In genomic region chr9:128504485-128505413, GRCh38 we compare ENCODE assay signal across 1 cellular context.
TF ChIP-seq lines count a peak whose summit lies in the region.

Gene GLE1, plus strand, starts transcription at chr9:128504719. Its CDS starts 87 bp downstream, at chr9:128504806.

TF ChIP-seq in HepG2, 621 proteins besides CTCF, POLR2A, EP300 and RAD21 (continued from another document and continues in another):
- TF ChIP-seq BCLAF1 (IDR thresholded peaks at IDR 0.05) (no peak), PCBP1 (IDR thresholded peaks at IDR 0.05; ENCODE audit: borderline replicate concordance, low read depth, low read length) (0 out of 2 replicates have a peak, but pooled peaks have one; percentile 31), SIX4 (CRISPR knock-in tag; IDR thresholded peaks at IDR 0.05) (no peak), ZEB1 (IDR thresholded peaks at IDR 0.05; ENCODE audit: insufficient replicate concordance, low read depth) (no peak), PHF20 (CRISPR knock-in tag; IDR thresholded peaks at IDR 0.05) (peak; percentile 89), ZBTB10 (CRISPR knock-in tag; IDR thresholded peaks at IDR 0.05; ENCODE audit: borderline replicate concordance) (no peak; the same call in 1 of the 2 replicates), ZNF720 (CRISPR knock-in tag; IDR thresholded peaks at IDR 0.05) (no peak), MIER2 (CRISPR knock-in tag; IDR thresholded peaks at IDR 0.05) (no peak), HNRNPLL (IDR thresholded peaks at IDR 0.05; ENCODE audit: low read depth, low read length, poor library complexity, severe bottlenecking) (peak; percentile 71), SP2 (CRISPR knock-in tag; IDR thresholded peaks at IDR 0.05) (peak; percentile 54), ZBTB46 (CRISPR knock-in tag; IDR thresholded peaks at IDR 0.05; ENCODE audit: borderline replicate concordance) (no peak), RBFOX2 (IDR thresholded peaks at IDR 0.05; ENCODE audit: low read depth, low read length) (peak; percentile 90), PREB (CRISPR knock-in tag; IDR thresholded peaks at IDR 0.05) (no peak), ZNF713 (CRISPR knock-in tag; IDR thresholded peaks at IDR 0.05) (0 out of 2 replicates have a peak, but pooled peaks have one; percentile 26), ZSCAN31 (CRISPR knock-in tag; IDR thresholded peaks at IDR 0.05; ENCODE audit: low read depth) (peak; percentile 93; the same call in 1 of the 2 replicates), GABPB1 (CRISPR knock-in tag; IDR thresholded peaks at IDR 0.05) (peak; percentile 95), NCOA2 (CRISPR knock-in tag; IDR thresholded peaks at IDR 0.05) (peak; percentile 40; the same call in 1 of the 2 replicates), KAT8 (CRISPR knock-in tag; IDR thresholded peaks at IDR 0.05) (peak; percentile 94), SAP130 (CRISPR knock-in tag; IDR thresholded peaks at IDR 0.05; ENCODE audit: low read depth) (peak; percentile 92), ZNF629 (CRISPR knock-in tag; conservative IDR thresholded peaks at IDR 0.05) (0 out of 2 replicates have a peak, but pooled peaks have one; percentile 30), SATB2 (CRISPR knock-in tag; IDR thresholded peaks at IDR 0.05) (peak; percentile 57; the same call in 1 of the 2 replicates), ZNF776 (CRISPR knock-in tag; IDR thresholded peaks at IDR 0.05) (peak; percentile 85; the same call in 1 of the 2 replicates), KLF16 (CRISPR knock-in tag; IDR thresholded peaks at IDR 0.05) (peak in 1 of 2 experiments; percentile 95; a peak in 2 of 4 replicates), MAF1 (CRISPR knock-in tag; IDR thresholded peaks at IDR 0.05; ENCODE audit: borderline replicate concordance) (peak; percentile 56; the same call in 1 of the 2 replicates), HMGA1 (CRISPR knock-in tag; conservative IDR thresholded peaks at IDR 0.05) (no peak), BCL6 (CRISPR knock-in tag; IDR thresholded peaks at IDR 0.05) (no peak; the same call in 1 of the 2 replicates), DBP (CRISPR knock-in tag; IDR thresholded peaks at IDR 0.05; ENCODE audit: not compliant biosample characterization) (no peak), SIN3A (IDR thresholded peaks at IDR 0.05; ENCODE audit: borderline replicate concordance, low read depth, low read length) (peak; percentile 93), ZNF550 (CRISPR knock-in tag; IDR thresholded peaks at IDR 0.05; ENCODE audit: borderline replicate concordance) (no peak), KMT2B (CRISPR knock-in tag; IDR thresholded peaks at IDR 0.05) (peak; percentile 85), SP140L (CRISPR knock-in tag; IDR thresholded peaks at IDR 0.05; ENCODE audit: borderline replicate concordance) (peak; percentile 61; the same call in 1 of the 2 replicates), NR2C2 (CRISPR knock-in tag; IDR thresholded peaks at IDR 0.05; ENCODE audit: borderline replicate concordance) (peak; percentile 95), HDAC2 (CRISPR knock-in tag; IDR thresholded peaks at IDR 0.05) (peak; percentile 63), HIVEP1 (CRISPR knock-in tag; IDR thresholded peaks at IDR 0.05) (peak; percentile 28; the same call in 1 of the 2 replicates), ZNF747 (CRISPR knock-in tag; IDR thresholded peaks at IDR 0.05; ENCODE audit: borderline replicate concordance) (no peak; the same call in 1 of the 2 replicates), ZNF775 (CRISPR knock-in tag; IDR thresholded peaks at IDR 0.05; ENCODE audit: borderline replicate concordance) (no peak)
- TF ChIP-seq, protein P1, sequence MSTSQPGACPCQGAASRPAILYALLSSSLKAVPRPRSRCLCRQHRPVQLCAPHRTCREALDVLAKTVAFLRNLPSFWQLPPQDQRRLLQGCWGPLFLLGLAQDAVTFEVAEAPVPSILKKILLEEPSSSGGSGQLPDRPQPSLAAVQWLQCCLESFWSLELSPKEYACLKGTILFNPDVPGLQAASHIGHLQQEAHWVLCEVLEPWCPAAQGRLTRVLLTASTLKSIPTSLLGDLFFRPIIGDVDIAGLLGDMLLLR (CRISPR knock-in tag; IDR thresholded peaks at IDR 0.05): peak; percentile 71; the same call in 1 of the 2 replicates
- TF ChIP-seq, protein P2, sequence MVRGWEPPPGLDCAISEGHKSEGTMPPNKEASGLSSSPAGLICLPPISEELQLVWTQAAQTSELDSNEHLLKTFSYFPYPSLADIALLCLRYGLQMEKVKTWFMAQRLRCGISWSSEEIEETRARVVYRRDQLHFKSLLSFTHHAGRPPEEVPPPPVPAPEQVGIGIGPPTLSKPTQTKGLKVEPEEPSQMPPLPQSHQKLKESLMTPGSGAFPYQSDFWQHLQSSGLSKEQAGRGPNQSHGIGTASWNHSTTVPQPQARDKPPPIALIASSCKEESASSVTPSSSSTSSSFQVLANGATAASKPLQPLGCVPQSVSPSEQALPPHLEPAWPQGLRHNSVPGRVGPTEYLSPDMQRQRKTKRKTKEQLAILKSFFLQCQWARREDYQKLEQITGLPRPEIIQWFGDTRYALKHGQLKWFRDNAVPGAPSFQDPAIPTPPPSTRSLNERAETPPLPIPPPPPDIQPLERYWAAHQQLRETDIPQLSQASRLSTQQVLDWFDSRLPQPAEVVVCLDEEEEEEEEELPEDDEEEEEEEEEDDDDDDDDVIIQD (CRISPR knock-in tag; IDR thresholded peaks at IDR 0.05; ENCODE audit: low read depth): peak; percentile 51; the same call in 1 of the 2 replicates
- TF ChIP-seq, protein P3, sequence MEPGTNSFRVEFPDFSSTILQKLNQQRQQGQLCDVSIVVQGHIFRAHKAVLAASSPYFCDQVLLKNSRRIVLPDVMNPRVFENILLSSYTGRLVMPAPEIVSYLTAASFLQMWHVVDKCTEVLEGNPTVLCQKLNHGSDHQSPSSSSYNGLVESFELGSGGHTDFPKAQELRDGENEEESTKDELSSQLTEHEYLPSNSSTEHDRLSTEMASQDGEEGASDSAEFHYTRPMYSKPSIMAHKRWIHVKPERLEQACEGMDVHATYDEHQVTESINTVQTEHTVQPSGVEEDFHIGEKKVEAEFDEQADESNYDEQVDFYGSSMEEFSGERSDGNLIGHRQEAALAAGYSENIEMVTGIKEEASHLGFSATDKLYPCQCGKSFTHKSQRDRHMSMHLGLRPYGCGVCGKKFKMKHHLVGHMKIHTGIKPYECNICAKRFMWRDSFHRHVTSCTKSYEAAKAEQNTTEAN (CRISPR knock-in tag; conservative IDR thresholded peaks at IDR 0.05): 0 out of 2 replicates have a peak, but pooled peaks have one; percentile 65
- TF ChIP-seq, protein P4, sequence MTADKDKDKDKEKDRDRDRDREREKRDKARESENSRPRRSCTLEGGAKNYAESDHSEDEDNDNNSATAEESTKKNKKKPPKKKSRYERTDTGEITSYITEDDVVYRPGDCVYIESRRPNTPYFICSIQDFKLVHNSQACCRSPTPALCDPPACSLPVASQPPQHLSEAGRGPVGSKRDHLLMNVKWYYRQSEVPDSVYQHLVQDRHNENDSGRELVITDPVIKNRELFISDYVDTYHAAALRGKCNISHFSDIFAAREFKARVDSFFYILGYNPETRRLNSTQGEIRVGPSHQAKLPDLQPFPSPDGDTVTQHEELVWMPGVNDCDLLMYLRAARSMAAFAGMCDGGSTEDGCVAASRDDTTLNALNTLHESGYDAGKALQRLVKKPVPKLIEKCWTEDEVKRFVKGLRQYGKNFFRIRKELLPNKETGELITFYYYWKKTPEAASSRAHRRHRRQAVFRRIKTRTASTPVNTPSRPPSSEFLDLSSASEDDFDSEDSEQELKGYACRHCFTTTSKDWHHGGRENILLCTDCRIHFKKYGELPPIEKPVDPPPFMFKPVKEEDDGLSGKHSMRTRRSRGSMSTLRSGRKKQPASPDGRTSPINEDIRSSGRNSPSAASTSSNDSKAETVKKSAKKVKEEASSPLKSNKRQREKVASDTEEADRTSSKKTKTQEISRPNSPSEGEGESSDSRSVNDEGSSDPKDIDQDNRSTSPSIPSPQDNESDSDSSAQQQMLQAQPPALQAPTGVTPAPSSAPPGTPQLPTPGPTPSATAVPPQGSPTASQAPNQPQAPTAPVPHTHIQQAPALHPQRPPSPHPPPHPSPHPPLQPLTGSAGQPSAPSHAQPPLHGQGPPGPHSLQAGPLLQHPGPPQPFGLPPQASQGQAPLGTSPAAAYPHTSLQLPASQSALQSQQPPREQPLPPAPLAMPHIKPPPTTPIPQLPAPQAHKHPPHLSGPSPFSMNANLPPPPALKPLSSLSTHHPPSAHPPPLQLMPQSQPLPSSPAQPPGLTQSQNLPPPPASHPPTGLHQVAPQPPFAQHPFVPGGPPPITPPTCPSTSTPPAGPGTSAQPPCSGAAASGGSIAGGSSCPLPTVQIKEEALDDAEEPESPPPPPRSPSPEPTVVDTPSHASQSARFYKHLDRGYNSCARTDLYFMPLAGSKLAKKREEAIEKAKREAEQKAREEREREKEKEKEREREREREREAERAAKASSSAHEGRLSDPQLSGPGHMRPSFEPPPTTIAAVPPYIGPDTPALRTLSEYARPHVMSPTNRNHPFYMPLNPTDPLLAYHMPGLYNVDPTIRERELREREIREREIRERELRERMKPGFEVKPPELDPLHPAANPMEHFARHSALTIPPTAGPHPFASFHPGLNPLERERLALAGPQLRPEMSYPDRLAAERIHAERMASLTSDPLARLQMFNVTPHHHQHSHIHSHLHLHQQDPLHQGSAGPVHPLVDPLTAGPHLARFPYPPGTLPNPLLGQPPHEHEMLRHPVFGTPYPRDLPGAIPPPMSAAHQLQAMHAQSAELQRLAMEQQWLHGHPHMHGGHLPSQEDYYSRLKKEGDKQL (CRISPR knock-in tag; IDR thresholded peaks at IDR 0.05; ENCODE audit: low read depth): no peak
- TF ChIP-seq, protein P5, sequence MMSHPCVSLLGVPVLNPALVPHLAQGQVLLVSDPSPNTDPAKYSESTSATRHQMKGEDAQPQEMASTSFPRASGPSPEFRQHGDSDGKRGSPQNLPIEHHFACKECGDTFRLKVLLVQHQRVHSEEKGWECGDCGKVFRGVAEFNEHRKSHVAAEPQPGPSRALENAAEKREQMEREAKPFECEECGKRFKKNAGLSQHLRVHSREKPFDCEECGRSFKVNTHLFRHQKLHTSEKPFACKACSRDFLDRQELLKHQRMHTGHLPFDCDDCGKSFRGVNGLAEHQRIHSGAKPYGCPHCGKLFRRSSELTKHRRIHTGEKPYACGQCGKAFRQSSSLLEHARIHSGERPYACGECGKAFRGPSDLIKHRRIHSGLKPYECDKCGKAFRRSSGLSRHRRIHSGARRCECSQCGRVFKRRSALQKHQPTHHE (CRISPR knock-in tag; IDR thresholded peaks at IDR 0.05; ENCODE audit: borderline replicate concordance): peak; percentile 92; the same call in 1 of the 2 replicates
